2 cellular contexts compared by ENCODE assay signal in genomic region chr9:87370003-87370685, GRCh38.
TF ChIP-seq lines count a peak whose summit lies in the region.

No MANE protein-coding gene starts in this region.

TF ChIP-seq in HEK293, 187 proteins besides CTCF, POLR2A, EP300 and RAD21:
- peak; percentile 19; the same call in 1 of the 2 replicates for TF ChIP-seq ZBTB44 (tag by site-specific recombination; IDR thresholded peaks at IDR 0.05)
- no peak for TF ChIP-seq ZNF624 (tag by site-specific recombination; IDR thresholded peaks at IDR 0.05)
- peak; percentile 68; the same call in 1 of the 2 replicates for TF ChIP-seq GFI1B (tag by site-specific recombination; IDR thresholded peaks at IDR 0.05)
- TF ChIP-seq ZNF843 (tag by site-specific recombination; IDR thresholded peaks at IDR 0.05): peak; percentile 82
- 0 out of 2 replicates have a peak, but pooled peaks have one; percentile 47 for TF ChIP-seq ZXDB (tag by site-specific recombination; IDR thresholded peaks at IDR 0.05)
- 0 out of 2 replicates have a peak, but pooled peaks have one; percentile 32 for TF ChIP-seq ZNF335 (tag by site-specific recombination; conservative IDR thresholded peaks at IDR 0.05)
- peak; percentile 58; the same call in 1 of the 2 replicates for TF ChIP-seq ZNF19 (tag by site-specific recombination; IDR thresholded peaks at IDR 0.05; ENCODE audit: low read depth)
- TF ChIP-seq ZFP69B (tag by site-specific recombination; IDR thresholded peaks at IDR 0.05): 0 out of 2 replicates have a peak, but pooled peaks have one; percentile 26
- TF ChIP-seq ZNF549 (tag by site-specific recombination; IDR thresholded peaks at IDR 0.05): peak; percentile 38; the same call in 1 of the 2 replicates
- peak; percentile 93 for TF ChIP-seq ZNF692 (tag by site-specific recombination; IDR thresholded peaks at IDR 0.05)
- TF ChIP-seq ZNF747 (tag by site-specific recombination; IDR thresholded peaks at IDR 0.05): no peak
- TF ChIP-seq, protein P1, sequence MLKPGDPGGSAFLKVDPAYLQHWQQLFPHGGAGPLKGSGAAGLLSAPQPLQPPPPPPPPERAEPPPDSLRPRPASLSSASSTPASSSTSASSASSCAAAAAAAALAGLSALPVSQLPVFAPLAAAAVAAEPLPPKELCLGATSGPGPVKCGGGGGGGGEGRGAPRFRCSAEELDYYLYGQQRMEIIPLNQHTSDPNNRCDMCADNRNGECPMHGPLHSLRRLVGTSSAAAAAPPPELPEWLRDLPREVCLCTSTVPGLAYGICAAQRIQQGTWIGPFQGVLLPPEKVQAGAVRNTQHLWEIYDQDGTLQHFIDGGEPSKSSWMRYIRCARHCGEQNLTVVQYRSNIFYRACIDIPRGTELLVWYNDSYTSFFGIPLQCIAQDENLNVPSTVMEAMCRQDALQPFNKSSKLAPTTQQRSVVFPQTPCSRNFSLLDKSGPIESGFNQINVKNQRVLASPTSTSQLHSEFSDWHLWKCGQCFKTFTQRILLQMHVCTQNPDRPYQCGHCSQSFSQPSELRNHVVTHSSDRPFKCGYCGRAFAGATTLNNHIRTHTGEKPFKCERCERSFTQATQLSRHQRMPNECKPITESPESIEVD (tag by site-specific recombination; IDR thresholded peaks at IDR 0.05): peak; percentile 54; the same call in 1 of the 2 replicates
- TF ChIP-seq, protein P2, sequence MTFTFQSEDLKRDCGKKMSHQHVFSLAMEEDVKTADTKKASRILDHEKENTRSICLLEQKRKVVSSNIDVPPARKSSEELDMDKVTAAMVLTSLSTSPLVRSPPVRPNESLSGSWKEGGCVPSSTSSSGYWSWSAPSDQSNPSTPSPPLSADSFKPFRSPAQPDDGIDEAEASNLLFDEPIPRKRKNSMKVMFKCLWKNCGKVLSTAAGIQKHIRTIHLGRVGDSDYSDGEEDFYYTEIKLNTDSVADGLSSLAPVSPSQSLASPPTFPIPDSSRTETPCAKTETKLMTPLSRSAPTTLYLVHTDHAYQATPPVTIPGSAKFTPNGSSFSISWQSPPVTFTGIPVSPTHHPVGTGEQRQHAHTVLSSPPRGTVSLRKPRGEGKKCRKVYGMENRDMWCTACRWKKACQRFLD (tag by site-specific recombination; IDR thresholded peaks at IDR 0.05): no peak
- TF ChIP-seq FEZF1 (tag by site-specific recombination; IDR thresholded peaks at IDR 0.05): peak; percentile 90
- TF ChIP-seq, protein P3, sequence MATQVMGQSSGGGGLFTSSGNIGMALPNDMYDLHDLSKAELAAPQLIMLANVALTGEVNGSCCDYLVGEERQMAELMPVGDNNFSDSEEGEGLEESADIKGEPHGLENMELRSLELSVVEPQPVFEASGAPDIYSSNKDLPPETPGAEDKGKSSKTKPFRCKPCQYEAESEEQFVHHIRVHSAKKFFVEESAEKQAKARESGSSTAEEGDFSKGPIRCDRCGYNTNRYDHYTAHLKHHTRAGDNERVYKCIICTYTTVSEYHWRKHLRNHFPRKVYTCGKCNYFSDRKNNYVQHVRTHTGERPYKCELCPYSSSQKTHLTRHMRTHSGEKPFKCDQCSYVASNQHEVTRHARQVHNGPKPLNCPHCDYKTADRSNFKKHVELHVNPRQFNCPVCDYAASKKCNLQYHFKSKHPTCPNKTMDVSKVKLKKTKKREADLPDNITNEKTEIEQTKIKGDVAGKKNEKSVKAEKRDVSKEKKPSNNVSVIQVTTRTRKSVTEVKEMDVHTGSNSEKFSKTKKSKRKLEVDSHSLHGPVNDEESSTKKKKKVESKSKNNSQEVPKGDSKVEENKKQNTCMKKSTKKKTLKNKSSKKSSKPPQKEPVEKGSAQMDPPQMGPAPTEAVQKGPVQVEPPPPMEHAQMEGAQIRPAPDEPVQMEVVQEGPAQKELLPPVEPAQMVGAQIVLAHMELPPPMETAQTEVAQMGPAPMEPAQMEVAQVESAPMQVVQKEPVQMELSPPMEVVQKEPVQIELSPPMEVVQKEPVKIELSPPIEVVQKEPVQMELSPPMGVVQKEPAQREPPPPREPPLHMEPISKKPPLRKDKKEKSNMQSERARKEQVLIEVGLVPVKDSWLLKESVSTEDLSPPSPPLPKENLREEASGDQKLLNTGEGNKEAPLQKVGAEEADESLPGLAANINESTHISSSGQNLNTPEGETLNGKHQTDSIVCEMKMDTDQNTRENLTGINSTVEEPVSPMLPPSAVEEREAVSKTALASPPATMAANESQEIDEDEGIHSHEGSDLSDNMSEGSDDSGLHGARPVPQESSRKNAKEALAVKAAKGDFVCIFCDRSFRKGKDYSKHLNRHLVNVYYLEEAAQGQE (tag by site-specific recombination; IDR thresholded peaks at IDR 0.05): no peak
- TF ChIP-seq ZNF501 (tag by site-specific recombination; IDR thresholded peaks at IDR 0.05): no peak
- TF ChIP-seq ZSCAN30 (tag by site-specific recombination; IDR thresholded peaks at IDR 0.05): no peak
- TF ChIP-seq HOXD13 (CRISPR knock-in tag; IDR thresholded peaks at IDR 0.05; ENCODE audit: borderline replicate concordance): peak; percentile 49; the same call in 1 of the 2 replicates
- TF ChIP-seq ZSCAN16 (tag by site-specific recombination; IDR thresholded peaks at IDR 0.05): no peak

TF ChIP-seq in H1, 55 proteins besides CTCF, POLR2A, EP300 and RAD21 (continued from another document):
- TF ChIP-seq POLR2AphosphoS5 (IDR thresholded peaks at IDR 0.05; ENCODE audit: low read depth, low read length): no peak
- TF ChIP-seq SP1 (IDR thresholded peaks at IDR 0.05; ENCODE audit: low read depth, low read length): no peak
- no peak for TF ChIP-seq EGR1 (IDR thresholded peaks at IDR 0.05; ENCODE audit: borderline replicate concordance, low read depth, low read length)
- TF ChIP-seq CBX5 (IDR thresholded peaks at IDR 0.05; ENCODE audit: low read depth, low read length): no peak
- TF ChIP-seq SUZ12 (IDR thresholded peaks at IDR 0.05; ENCODE audit: low read length): no peak
- TF ChIP-seq PHF8 (conservative IDR thresholded peaks at IDR 0.05; ENCODE audit: low read depth, low read length): no peak
